In genomic region chr4:124427095-124427767, GRCh38 we compare ENCODE assay signal across 16 cellular contexts.
DNase-seq lines count a peak whose midpoint lies in the region; ATAC-seq and TF ChIP-seq lines count a peak whose summit lies in the region.
"Had no signal": no experiment of that assay in that cellular context is flagged by ENCODE, and none has a peak within 500 bp of the region (broad histone marks: within the 10 kb centered on the region; RNA-seq: fewer than 3 reads in every experiment).

No MANE protein-coding gene starts in this region.

- H3K27ac ChIP-seq in ascending aorta: no peak overlapping the region
- H3K27ac ChIP-seq: gastroesophageal sphincter, neural progenitor cell, SJCRH30, uterus had no signal

- no peaks in the 10 kb centered on the region for H3K36me3 ChIP-seq in mucosa of descending colon (ENCODE audit: low read depth)
- H3K36me3 ChIP-seq in ascending aorta: no peaks in the 10 kb centered on the region
- H3K36me3 ChIP-seq: gastroesophageal sphincter, neural progenitor cell, SJCRH30, uterus had no signal

- H3K9me3 Mint-ChIP-seq in activated CD4-positive, alpha-beta memory T cell treated with anti-CD3 and anti-CD28 coated beads, Interleukin-2, amount 10 ng/mL, durations not matched to agents 7 days and 5 days: no peaks in the 10 kb centered on the region
- H3K9me3 Mint-ChIP-seq: activated T-helper 2 cell treated with anti-CD3 and anti-CD28 coated beads, Interferon-gamma antibody, Interleukin-2, Interleukin-4, amounts not matched to agents 10 μg/mL and 5 μg/mL and 100 μg/mL, durations not matched to agents 14 hours and 24 hours and 36 hours; neural progenitor cell had no signal

- H3K27ac Mint-ChIP-seq in activated CD4-positive, alpha-beta memory T cell treated with anti-CD3 and anti-CD28 coated beads, Interleukin-2, amount 10 ng/mL, durations not matched to agents 7 days and 5 days: no peak overlapping the region
- H3K27ac Mint-ChIP-seq: activated T-helper 2 cell treated with anti-CD3 and anti-CD28 coated beads, Interferon-gamma antibody, Interleukin-2, Interleukin-4, amounts not matched to agents 10 μg/mL and 5 μg/mL and 100 μg/mL, durations not matched to agents 14 hours and 24 hours and 36 hours; neural progenitor cell had no signal

- H3K27me3 Mint-ChIP-seq in activated CD4-positive, alpha-beta memory T cell treated with anti-CD3 and anti-CD28 coated beads, Interleukin-2, amount 10 ng/mL, durations not matched to agents 7 days and 5 days: no peaks in the 10 kb centered on the region

- H3K4me3 Mint-ChIP-seq in activated CD4-positive, alpha-beta memory T cell treated with anti-CD3 and anti-CD28 coated beads, Interleukin-2, amount 10 ng/mL, durations not matched to agents 7 days and 5 days: no peak overlapping the region
- H3K4me3 Mint-ChIP-seq: neural progenitor cell had no signal

- H3K4me1 Mint-ChIP-seq in activated CD4-positive, alpha-beta memory T cell treated with anti-CD3 and anti-CD28 coated beads, Interleukin-2, amount 10 ng/mL, durations not matched to agents 7 days and 5 days: no peaks in the 10 kb centered on the region

- intact Hi-C loops in left cardiac atrium (cut with DNase I) (no loop called here), mucosa of descending colon (cut with DNase I, micrococcal nuclease) (no loop called here), ascending aorta (cut with DNase I) (no loop called here)

- no peaks in the 10 kb centered on the region for H3K36me3 Mint-ChIP-seq in activated CD4-positive, alpha-beta memory T cell treated with anti-CD3 and anti-CD28 coated beads, Interleukin-2, amount 10 ng/mL, durations not matched to agents 7 days and 5 days (ENCODE audit: low read depth)
- H3K36me3 Mint-ChIP-seq: neural progenitor cell had no signal

- H3K27me3 ChIP-seq in ascending aorta: no peaks in the 10 kb centered on the region
- H3K27me3 ChIP-seq: gastroesophageal sphincter, neural progenitor cell, SJCRH30, uterus had no signal

- no peak overlapping the region for H3K4me3 ChIP-seq in mucosa of descending colon
- H3K4me3 ChIP-seq in ascending aorta: no peak overlapping the region
- H3K4me3 ChIP-seq: gastroesophageal sphincter, neural progenitor cell, SJCRH30, uterus had no signal

- H3K4me1 ChIP-seq in mucosa of descending colon (ENCODE audit: low read depth) (peaks cover 12% of the 10 kb centered on the region), ascending aorta (no peaks in the 10 kb centered on the region)
- H3K4me1 ChIP-seq: neural progenitor cell, uterus had no signal

- TF ChIP-seq CTCF in mucosa of descending colon (IDR thresholded peaks at IDR 0.05) (no peak), ascending aorta (IDR thresholded peaks at IDR 0.05) (no peak)

- DNase-seq in COLO829 (ENCODE audit: low spot score) (peak; percentile 28), NCI-H69 (lab: John Stamatoyannopoulos, UW) (peak; percentile 28), left cardiac atrium (peak; percentile 31), mucosa of descending colon (peak in 1 of 3 donors; percentile 72), ascending aorta (ENCODE audit: low spot score in 2 of 2) (no peak)
- DNase-seq in activated CD4-positive, alpha-beta memory T cell treated with anti-CD3 and anti-CD28 coated beads, Interleukin-2, amount 10 ng/mL, durations not matched to agents 7 days and 5 days: no peak
- DNase-seq: amniotic stem cell; NCI-H345; stimulated activated naive CD8-positive, alpha-beta T cell treated with anti-CD3 and anti-CD28 coated beads, Interleukin-15, Interleukin-2, amounts not matched to agents 100 U/mL and 50 U/mL, for 24 hours had no signal

- POLR2A ChIA-PET in activated CD4-positive, alpha-beta memory T cell treated with anti-CD3 and anti-CD28 coated beads, Interleukin-2, amount 10 ng/mL, durations not matched to agents 7 days and 5 days (lab: Charles Lee): no interaction called here

- no peaks in the 10 kb centered on the region for H3K9me3 ChIP-seq in mucosa of descending colon
- no peaks in the 10 kb centered on the region for H3K9me3 ChIP-seq in ascending aorta
- H3K9me3 ChIP-seq: gastroesophageal sphincter, SJCRH30, uterus had no signal

- CTCF ChIA-PET in activated CD4-positive, alpha-beta memory T cell treated with anti-CD3 and anti-CD28 coated beads, Interleukin-2, amount 10 ng/mL, durations not matched to agents 7 days and 5 days (lab: Charles Lee): no interaction called here

- ATAC-seq in left cardiac atrium (peak; percentile 38 to 57), mucosa of descending colon (peak; percentile 58), GM21526 (IDR thresholded peaks at IDR 0.05; ENCODE audit: low FRiP score, unreplicated experiment) (no peak), GM21717 (IDR thresholded peaks at IDR 0.05; ENCODE audit: unreplicated experiment) (no peak)
- ATAC-seq: gastroesophageal sphincter; stimulated activated naive CD8-positive, alpha-beta T cell treated with anti-CD3 and anti-CD28 coated beads, Interleukin-15, Interleukin-2, amounts not matched to agents 100 U/mL and 50 U/mL, for 24 hours had no signal

Comparison
In these comparisons a context has a peak if more than half of its experiments do, and no peak if none do; other contexts are left out.
1. DNase-seq: peak in COLO829 (single experiment), NCI-H69 (single experiment) and left cardiac atrium (single experiment); none in activated CD4-positive, alpha-beta memory T cell treated with anti-CD3 and anti-CD28 coated beads, Interleukin-2, amount 10 ng/mL, durations not matched to agents 7 days and 5 days (single experiment) and ascending aorta (0 of 2).
2. ATAC-seq: peak in left cardiac atrium (2 of 2) and mucosa of descending colon (single experiment); none in GM21526 (single experiment) and GM21717 (single experiment).